Comparison of ENCODE assay signal across 8 cellular contexts in the genomic region with DNA sequence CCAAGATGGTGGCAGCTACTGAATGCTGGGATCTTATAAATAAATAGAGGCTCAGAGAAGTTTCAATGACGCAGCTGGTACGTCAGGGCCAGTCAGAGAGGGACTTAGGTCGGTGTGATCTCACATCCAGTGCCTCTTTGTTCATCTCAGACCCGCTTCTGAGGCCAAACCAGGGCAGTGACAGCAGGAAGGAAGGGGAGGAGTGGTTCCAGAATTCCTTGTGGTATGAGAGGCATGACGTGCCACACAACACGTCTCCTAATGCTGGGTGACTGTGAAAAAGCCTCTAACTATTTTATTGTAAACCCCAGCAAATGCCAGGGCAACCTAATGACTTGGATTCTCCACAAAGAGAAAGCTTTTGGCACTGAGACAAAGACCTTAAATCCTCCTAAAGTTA.
A peak's percentile ranks its signal among the peaks of the same experiment; 100 is the strongest.
DNase-seq lines count a peak whose midpoint lies in the region; TF ChIP-seq lines count a peak whose summit lies in the region.

No MANE protein-coding gene starts in this region.

- H3K4me3 ChIP-seq in PC-9 (no peak overlapping the region), dorsolateral prefrontal cortex (no peak overlapping the region)

- H3K4me2 ChIP-seq in PC-9 = no peak overlapping the region

- H3K36me3 ChIP-seq in PC-9 (ENCODE audit: low read depth) = no peaks in the 10 kb centered on the region

- CTCF ChIA-PET in PC-9 (lab: Charles Lee) = no interaction called here

- H2AFZ ChIP-seq in PC-9 = no peak overlapping the region

- peaks cover 5% of the 10 kb centered on the region; the same call in 1 of the 2 replicates for H3F3A ChIP-seq in PC-9 (ENCODE audit: insufficient read depth, low read depth)

- H3K27ac ChIP-seq in PC-9 (peak overlapping the region; percentile 23; the same call in 1 of the 2 replicates), dorsolateral prefrontal cortex (peak overlapping the region in 49 of 59 donors; percentile 4 to 87 (median 68))

- intact Hi-C loops in PC-9 (cut with micrococcal nuclease; ENCODE audit: unreplicated experiment) (loop anchor here (10.0 kb wide), 1 partner anchor 125 kb away; no protein-coding TSS in a partner anchor), dorsolateral prefrontal cortex (cut with DNase I) (loop anchor here (5.0 to 10.0 kb wide), 4 partner anchors 245 to 838 kb away; a partner anchor contains a TSS)

- H3K9me2 ChIP-seq in PC-9 (ENCODE audit: insufficient read depth) = no peaks in the 10 kb centered on the region

- DNase-seq in AG08396 (ENCODE audit: low spot score) (peak; percentile 74), PC-9 (no peak), dorsolateral prefrontal cortex (peak in 3 of 10 donors; percentile 12 to 32 (median 25)), myocyte (ENCODE audit: low read depth) (peak; percentile 90), NCI-H69 (lab: John Stamatoyannopoulos, UW) (no peak), NK-92 (lab: John Stamatoyannopoulos, UW; ENCODE audit: unreplicated experiment) (no peak), DMS 273 (lab: John Stamatoyannopoulos, UW; ENCODE audit: unreplicated experiment) (no peak), iPS-NIHi7 (ENCODE audit: extremely low spot score) (no peak)

- no peaks in the 10 kb centered on the region for H3K79me2 ChIP-seq in PC-9 (ENCODE audit: low read depth)

- H3K9me3 ChIP-seq in PC-9 (ENCODE audit: insufficient read depth, low read depth) = no peaks in the 10 kb centered on the region

- no peaks in the 10 kb centered on the region for H4K20me1 ChIP-seq in PC-9 (ENCODE audit: insufficient read depth)

- BruUV-seq in PC-9 (replicated peaks; lab: Mats Ljungman, UMichigan) = no TSS peak

- H3K4me1 ChIP-seq in PC-9 (replicated peaks; ENCODE audit: insufficient read depth) = peaks cover 18% of the 10 kb centered on the region

- POLR2A ChIA-PET in PC-9 (lab: Charles Lee; ENCODE audit: unreplicated experiment) = no interaction called here

- no peak for TF ChIP-seq CTCF in PC-9 (conservative IDR thresholded peaks at IDR 0.05)
- no peak for TF ChIP-seq CTCF in dorsolateral prefrontal cortex (IDR thresholded peaks at IDR 0.05 in 54 of 56, conservative IDR thresholded peaks at IDR 0.05 in 2 of 56; ENCODE audit: low read depth in 1 of 56, partially characterized antibody in 56 of 56)

- H3K27me3 ChIP-seq in PC-9 (ENCODE audit: insufficient read depth, low read depth) = no peaks in the 10 kb centered on the region
- H3K27me3 ChIP-seq in dorsolateral prefrontal cortex = peaks cover 0 to 4% (median 0%) of the 10 kb centered on the region in 45 donors

Comparison
In these comparisons a context has a peak if more than half of its experiments do, and no peak if none do; other contexts are left out.
1. DNase-seq: peak in AG08396 (single experiment) and myocyte (single experiment); none in PC-9 (0 of 2), NCI-H69 (single experiment), NK-92 (single experiment), DMS 273 (single experiment) and iPS-NIHi7 (single experiment).